In genomic region chr11:71418643-71419042, GRCh38 we compare ENCODE assay signal across 12 cellular contexts. TPM values are rescaled to one million over a fixed set of nuclear protein-coding genes. Genes with fewer than 3 reads are reported as not detected.
DNase-seq lines count a peak whose midpoint lies in the region; ATAC-seq and TF ChIP-seq lines count a peak whose summit lies in the region.
"Had no signal": no experiment of that assay in that cellular context is flagged by ENCODE, and none has a peak within 500 bp of the region (broad histone marks: within the 10 kb centered on the region; RNA-seq: fewer than 3 reads in every experiment).

No MANE protein-coding gene starts in this region.

- H3K4me1 Mint-ChIP-seq in MCF 10A (ENCODE audit: insufficient read depth, unreplicated experiment): no peaks in the 10 kb centered on the region

- no TSS peak for BruUV-seq in MCF 10A (replicated peaks; lab: Mats Ljungman, UMichigan)

- H3K27ac Mint-ChIP-seq in MCF 10A (ENCODE audit: low read depth, unreplicated experiment): no peak overlapping the region

- H3K27me3 Mint-ChIP-seq in MCF 10A (ENCODE audit: insufficient read depth, unreplicated experiment): no peaks in the 10 kb centered on the region

- POLR2A ChIA-PET in MCF 10A (lab: Yijun Ruan, JAX): no interaction called here

- DNase-seq in GM13977 (ENCODE audit: low spot score) (peak; percentile 45), left kidney (ENCODE audit: low read depth, low spot score) (peak; percentile 63), SW 1271 (lab: John Stamatoyannopoulos, UW) (no peak), MCF 10A (ENCODE audit: unreplicated experiment) (no peak)
- DNase-seq in activated CD8-positive, alpha-beta memory T cell treated with anti-CD3 and anti-CD28 coated beads, Interleukin-2, amount 50 U/mL, for 4 hours: no peak
- DNase-seq: central memory CD4-positive, alpha-beta T cell; DMS79; left lung; NCI-H1092 had no signal

- intact Hi-C loops in MCF 10A (cut with micrococcal nuclease): no loop called here

- no peak overlapping the region for H3K4me3 Mint-ChIP-seq in MCF 10A (ENCODE audit: unreplicated experiment)

- in situ Hi-C loops in GM13977 (cut with MboI; ENCODE audit: low pct_unique_long_range_greater_than_20kb, low sequenced_read_pairs, unreplicated experiment): loop anchor here (25.0 kb wide), 1 partner anchor 606 kb away; no protein-coding TSS in a partner anchor

- H3K9me3 Mint-ChIP-seq in MCF 10A (ENCODE audit: unreplicated experiment): peaks cover 11% of the 10 kb centered on the region

- ATAC-seq in GM19463 (IDR thresholded peaks at IDR 0.05; ENCODE audit: unreplicated experiment) (peak; percentile 75), HG03280 (IDR thresholded peaks at IDR 0.05; ENCODE audit: unreplicated experiment) (peak; percentile 87), HG02981 (IDR thresholded peaks at IDR 0.05; ENCODE audit: unreplicated experiment) (no peak)
- ATAC-seq: left lung had no signal

- TF ChIP-seq CTCF in GM13977 (IDR thresholded peaks at IDR 0.05; ENCODE audit: extremely low read depth, insufficient read depth, missing control alignments) (no peak), MCF 10A (IDR thresholded peaks at IDR 0.05; ENCODE audit: unreplicated experiment) (no peak)

- CTCF ChIA-PET in MCF 10A (lab: Yijun Ruan, JAX): interaction anchor here (1.0 kb wide), 1 partner anchor 298 kb away, joined by 3 read pairs; no protein-coding TSS in a partner anchor

- H3K36me3 Mint-ChIP-seq in MCF 10A (ENCODE audit: insufficient read depth, unreplicated experiment): no peaks in the 10 kb centered on the region

RNA-seq across cellular contexts. Expression of gene DHCR7, which starts 29.6 kb away (rescaled TPM):
- 48.2 and 72.6 TPM in 2 replicates for total RNA-seq in MCF 10A (2022)

RNA-seq across cellular contexts. Expression of gene NADSYN1, which starts 34.4 kb away (rescaled TPM):
- total RNA-seq in MCF 10A (2022): 73.6 and 76.2 TPM in 2 replicates

Comparison
In these comparisons a context has a peak if more than half of its experiments do, and no peak if none do; other contexts are left out.
1. DNase-seq: peak in GM13977 (single experiment) and left kidney (single experiment); none in SW 1271 (0 of 2), MCF 10A (single experiment) and activated CD8-positive, alpha-beta memory T cell treated with anti-CD3 and anti-CD28 coated beads, Interleukin-2, amount 50 U/mL, for 4 hours (single experiment).